Comparison of ENCODE assay signal across 19 cellular contexts in the genomic region with DNA sequence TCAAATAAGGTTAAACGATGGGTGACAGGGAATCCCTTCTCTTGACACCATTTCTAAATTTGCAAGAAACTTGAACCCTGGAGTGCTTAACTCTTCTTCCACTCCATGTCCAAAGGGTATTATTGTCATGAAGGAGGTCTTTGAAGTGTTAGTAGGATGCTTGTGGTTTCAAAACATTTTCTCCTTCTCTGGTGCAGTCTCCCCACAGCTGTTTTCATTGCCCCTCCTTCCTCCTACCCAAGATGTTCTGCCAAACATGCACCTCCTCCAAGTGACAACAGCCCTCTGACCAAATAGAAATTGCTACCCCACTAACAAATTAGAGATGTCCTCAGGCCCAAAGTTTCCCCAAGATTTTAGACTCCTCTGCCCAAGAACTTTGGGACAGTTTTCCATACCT.
"Had no signal": no experiment of that assay in that cellular context is flagged by ENCODE, and none has a peak within 500 bp of the region (broad histone marks: within the 10 kb centered on the region; RNA-seq: fewer than 3 reads in every experiment).

No MANE protein-coding gene starts in this region.

- H3K4me1 ChIP-seq: SJSA1 had no signal

- DNase-seq: Kasumi-1, KG1, NCI-H1105, NCI-H1417, NCI-H1436 treated with DMSO at 0.1 percent for 48 hours, NCI-H1694, NCI-H1930, NCI-H2081, NCI-H2107, NCI-H2227 treated with DMSO at 0.1 percent for 48 hours, NCI-H524, NCI-H526 treated with DMSO at 0.1 percent for 48 hours, NCI-H748 treated with DMSO at 0.1 percent for 48 hours, Right ventricle myocardium superior, RPMI8226, SIG-M5 had no signal

- H3K4me3 ChIP-seq: SJSA1, SK-N-MC had no signal

- H3K36me3 ChIP-seq: SJSA1 had no signal

- H3K27ac ChIP-seq: HL-60, SJSA1, SK-N-MC had no signal

- H3K9me3 ChIP-seq: SJSA1 had no signal
